ENCODE assay signal across 35 cellular contexts in the genomic region with DNA sequence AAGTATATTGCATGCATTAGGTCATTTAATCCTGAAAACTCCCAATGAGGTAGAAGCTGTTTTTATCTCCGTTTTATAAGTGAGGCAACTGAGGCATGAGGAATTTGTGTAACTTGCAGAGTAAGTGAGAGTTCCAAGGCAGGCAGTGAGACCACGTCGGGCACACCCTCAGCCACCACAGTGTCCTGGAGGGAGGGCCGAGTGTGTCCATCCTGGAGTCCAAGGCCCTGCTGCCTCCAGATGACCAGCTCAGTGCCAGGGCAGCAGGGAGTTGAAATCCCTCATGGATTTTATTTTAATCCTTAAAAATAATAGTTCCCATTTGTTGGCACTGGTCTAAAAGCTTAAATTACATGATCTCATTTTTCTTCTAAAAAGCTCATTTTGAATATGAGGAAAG.
"Had no signal": no experiment of that assay in that cellular context is flagged by ENCODE, and none has a peak within 500 bp of the region (broad histone marks: within the 10 kb centered on the region; RNA-seq: fewer than 3 reads in every experiment).

No MANE protein-coding gene starts in this region.

- H3K27ac ChIP-seq: ascending aorta, cardiac muscle cell, VCaP had no signal

- H3K4me3 Mint-ChIP-seq: activated B cell treated with CpG ODN at 0.5 μM for 24 hours; activated CD4-positive, alpha-beta memory T cell treated with anti-CD3 and anti-CD28 coated beads for 36 hours; activated CD4-positive, alpha-beta T cell treated with anti-CD3 and anti-CD28 coated beads, Interleukin-2, amount 10 ng/mL, durations not matched to agents 24 days and 14 days; activated CD8-positive, alpha-beta T cell treated with anti-CD3 and anti-CD28 coated beads for 36 hours; activated naive CD4-positive, alpha-beta T cell treated with anti-CD3 and anti-CD28 coated beads for 36 hours; activated naive CD8-positive, alpha-beta T cell treated with anti-CD3 and anti-CD28 coated beads for 36 hours; activated T-cell treated with anti-CD3 and anti-CD28 coated beads, Interleukin-2, amount 50 U/mL, for 4 hours; activated T-cell treated with anti-CD3 and anti-CD28 coated beads, Interleukin-2, amount 50 U/mL, for 72 hours; activated T-helper 1 cell treated with anti-CD3 and anti-CD28 coated beads, Interleukin-12 subunit alpha, Interleukin-12 subunit beta, Interleukin-2, Interleukin-4 antibody, amounts not matched to agents 30 ng/mL and 10 ng/mL and 1 ng/mL, durations not matched to agents 14 hours and 24 hours and 36 hours; activated T-helper 17 cell treated with anti-CD3 and anti-CD28 coated beads, Interleukin-2, amount 50 U/mL, for 72 hours; brain; central memory CD8-positive, alpha-beta T cell; T-cell; T-helper 17 cell had no signal

- H3K27ac Mint-ChIP-seq: activated B cell treated with CpG ODN at 0.5 μM for 24 hours; activated CD4-positive, alpha-beta memory T cell treated with anti-CD3 and anti-CD28 coated beads for 36 hours; activated CD4-positive, alpha-beta T cell treated with anti-CD3 and anti-CD28 coated beads, Interleukin-2, amount 10 ng/mL, durations not matched to agents 24 days and 14 days; activated CD8-positive, alpha-beta T cell treated with anti-CD3 and anti-CD28 coated beads for 36 hours; activated naive CD4-positive, alpha-beta T cell treated with anti-CD3 and anti-CD28 coated beads for 36 hours; activated naive CD4-positive, alpha-beta T cell treated with anti-CD3 and anti-CD28 coated beads, Interleukin-2, amount 50 U/mL, for 72 hours; activated naive CD8-positive, alpha-beta T cell treated with anti-CD3 and anti-CD28 coated beads for 36 hours; activated T-cell treated with anti-CD3 and anti-CD28 coated beads, Interleukin-2, amount 50 U/mL, for 72 hours; activated T-helper 1 cell treated with anti-CD3 and anti-CD28 coated beads, Interleukin-12 subunit alpha, Interleukin-12 subunit beta, Interleukin-2, Interleukin-4 antibody, amounts not matched to agents 30 ng/mL and 10 ng/mL and 1 ng/mL, durations not matched to agents 14 hours and 24 hours and 36 hours; activated T-helper 17 cell treated with anti-CD3 and anti-CD28 coated beads, Interleukin-2, amount 50 U/mL, for 72 hours; T-cell; T-helper 17 cell had no signal

- H3K27me3 ChIP-seq: ascending aorta, cardiac muscle cell had no signal

- DNase-seq: activated B cell treated with CpG ODN at 0.5 μM for 24 hours; activated CD4-positive, alpha-beta memory T cell treated with anti-CD3 and anti-CD28 coated beads for 36 hours; activated CD4-positive, alpha-beta T cell treated with anti-CD3 and anti-CD28 coated beads for 4 hours; activated CD4-positive, alpha-beta T cell treated with anti-CD3 and anti-CD28 coated beads, Interleukin-2, amount 10 ng/mL, durations not matched to agents 24 days and 14 days; activated CD4-positive, alpha-beta T cell treated with anti-CD3 and anti-CD28 coated beads, Interleukin-2, amount 50 U/mL, for 1 hour; activated CD4-positive, alpha-beta T cell treated with anti-CD3 and anti-CD28 coated beads, Interleukin-2, amount 50 U/mL, for 4 hours; activated CD4-positive, CD25-positive, alpha-beta regulatory T cell treated with anti-CD3 and anti-CD28 coated beads, Interleukin-2, amount 50 U/mL, for 72 hours; activated CD8-positive, alpha-beta memory T cell treated with anti-CD3 and anti-CD28 coated beads, Interleukin-2, amount 50 U/mL, for 4 hours; activated CD8-positive, alpha-beta T cell treated with anti-CD3 and anti-CD28 coated beads for 36 hours; activated effector memory CD4-positive, alpha-beta T cell treated with anti-CD3 and anti-CD28 coated beads, Interleukin-2, amount 50 U/mL, for 16 hours; activated gamma-delta T cell treated with Interleukin-2 at 50 U/mL for 16 hours; activated naive CD4-positive, alpha-beta T cell; activated naive CD4-positive, alpha-beta T cell treated with anti-CD3 and anti-CD28 coated beads for 36 hours; activated naive CD4-positive, alpha-beta T cell treated with anti-CD3 and anti-CD28 coated beads, Interleukin-2, amount 50 U/mL, for 16 hours; activated naive CD8-positive, alpha-beta T cell treated with anti-CD3 and anti-CD28 coated beads for 36 hours; activated T-cell treated with anti-CD3 and anti-CD28 coated beads for 4 hours; activated T-cell treated with anti-CD3 and anti-CD28 coated beads, Interleukin-2, amount 50 U/mL, for 1 hour; activated T-cell treated with anti-CD3 and anti-CD28 coated beads, Interleukin-2, amount 50 U/mL, for 4 hours; activated T-cell treated with anti-CD3 and anti-CD28 coated beads, Interleukin-2, amount 50 U/mL, for 72 hours; amygdala; anterior cingulate cortex; caudate nucleus; cerebellar nuclear complex; T-cell; T-helper 17 cell; T1000 had no signal

- H3K36me3 Mint-ChIP-seq: activated CD4-positive, alpha-beta memory T cell treated with anti-CD3 and anti-CD28 coated beads for 36 hours; activated naive CD4-positive, alpha-beta T cell treated with anti-CD3 and anti-CD28 coated beads, Interleukin-2, amount 50 U/mL, for 72 hours; activated naive CD8-positive, alpha-beta T cell treated with anti-CD3 and anti-CD28 coated beads for 36 hours; brain; T-cell had no signal

- H3K4me1 Mint-ChIP-seq: activated B cell treated with CpG ODN at 0.5 μM for 24 hours; activated CD4-positive, alpha-beta T cell treated with anti-CD3 and anti-CD28 coated beads, Interleukin-2, amount 10 ng/mL, durations not matched to agents 24 days and 14 days; activated T-helper 17 cell treated with anti-CD3 and anti-CD28 coated beads, Interleukin-2, amount 50 U/mL, for 72 hours; central memory CD8-positive, alpha-beta T cell; T-cell; T-helper 17 cell had no signal

- H3K36me3 ChIP-seq: ascending aorta, cardiac muscle cell had no signal

- H3K9me3 ChIP-seq: ascending aorta had no signal

- FAIRE-seq: TTC549 had no signal

- H3K4me3 ChIP-seq: ascending aorta, cardiac muscle cell had no signal

- H3K9me3 Mint-ChIP-seq: activated B cell treated with CpG ODN at 0.5 μM for 24 hours; activated CD4-positive, alpha-beta memory T cell treated with anti-CD3 and anti-CD28 coated beads for 36 hours; activated CD4-positive, alpha-beta T cell treated with anti-CD3 and anti-CD28 coated beads, Interleukin-2, amount 10 ng/mL, durations not matched to agents 24 days and 14 days; activated CD8-positive, alpha-beta T cell treated with anti-CD3 and anti-CD28 coated beads for 36 hours; activated naive CD4-positive, alpha-beta T cell treated with anti-CD3 and anti-CD28 coated beads for 36 hours; activated naive CD4-positive, alpha-beta T cell treated with anti-CD3 and anti-CD28 coated beads, Interleukin-2, amount 50 U/mL, for 72 hours; activated naive CD8-positive, alpha-beta T cell treated with anti-CD3 and anti-CD28 coated beads for 36 hours; activated T-cell treated with anti-CD3 and anti-CD28 coated beads, Interleukin-2, amount 50 U/mL, for 4 hours; activated T-cell treated with anti-CD3 and anti-CD28 coated beads, Interleukin-2, amount 50 U/mL, for 72 hours; activated T-helper 1 cell treated with anti-CD3 and anti-CD28 coated beads, Interleukin-12 subunit alpha, Interleukin-12 subunit beta, Interleukin-2, Interleukin-4 antibody, amounts not matched to agents 30 ng/mL and 10 ng/mL and 1 ng/mL, durations not matched to agents 14 hours and 24 hours and 36 hours; activated T-helper 17 cell treated with anti-CD3 and anti-CD28 coated beads, Interleukin-2, amount 50 U/mL, for 72 hours; brain; central memory CD8-positive, alpha-beta T cell; T-cell had no signal
